ENCODE assay signal across 16 cellular contexts in genomic region chr10:88165849-88166271, GRCh38.
A peak's percentile ranks its signal among the peaks of the same experiment; 100 is the strongest.
DNase-seq lines count a peak whose midpoint lies in the region; FAIRE-seq and TF ChIP-seq lines count a peak whose summit lies in the region.
"Had no signal": no experiment of that assay in that cellular context is flagged by ENCODE, and none has a peak within 500 bp of the region (broad histone marks: within the 10 kb centered on the region; RNA-seq: fewer than 3 reads in every experiment).

No MANE protein-coding gene starts in this region.

- H3K79me2 ChIP-seq in mammary epithelial cell (ENCODE audit: insufficient read depth, low read length) = no peaks in the 10 kb centered on the region

- TF ChIP-seq CTCF in mammary epithelial cell (conservative IDR thresholded peaks at IDR 0.05 in 1 of 2, IDR thresholded peaks at IDR 0.05 in 1 of 2; ENCODE audit: extremely low read depth in 1 of 2, insufficient read depth in 1 of 2, low read depth in 1 of 2, low read length in 2 of 2) (no peak), MCF 10A (IDR thresholded peaks at IDR 0.05; ENCODE audit: unreplicated experiment) (no peak), astrocyte of the cerebellum (IDR thresholded peaks at IDR 0.05; ENCODE audit: low read depth, low read length, missing control alignments) (no peak), tibial artery (IDR thresholded peaks at IDR 0.05) (no peak)

- no peaks in the 10 kb centered on the region for H3K4me1 Mint-ChIP-seq in MCF 10A (ENCODE audit: insufficient read depth, unreplicated experiment)

- intact Hi-C loops in mammary epithelial cell (cut with micrococcal nuclease) = no loop called here
- intact Hi-C loops in MCF 10A (cut with micrococcal nuclease) = no loop called here
- intact Hi-C loops in tibial artery (cut with DNase I; ENCODE audit: low total_unique reads) = no loop called here

- no peak overlapping the region for H3K27ac ChIP-seq in mammary epithelial cell (ENCODE audit: insufficient read depth, low read depth, low read length)
- peak overlapping the region; percentile 18 for H3K27ac ChIP-seq in thymus (ENCODE audit: low read depth)
- H3K27ac ChIP-seq in tibial artery = peak overlapping the region in 1 of 2 donors; percentile 57

- H3K36me3 Mint-ChIP-seq in MCF 10A (ENCODE audit: insufficient read depth, unreplicated experiment) = no peaks in the 10 kb centered on the region
- H3K36me3 Mint-ChIP-seq: stimulated activated memory B cell treated with anti-CD40 and anti-IgM and Interleukin-4, amounts not matched to agents 10 μg/mL and 1 μg/mL and 100 μg/mL, for 72 hours had no signal

- FAIRE-seq in frontal cortex (lab: Jason Lieb, UNC) = no peak
- FAIRE-seq: HepG2 had no signal

- BruUV-seq in mammary epithelial cell (replicated peaks; lab: Mats Ljungman, UMichigan) (no TSS peak), MCF 10A (replicated peaks; lab: Mats Ljungman, UMichigan) (no TSS peak)

- WGBS in mammary epithelial cell (ENCODE audit: low coverage, missing lambda C conversion rate) = 7% methylated on average over 7 of the region's 7 CpGs
- 95% methylated on average over 7 of the region's 7 CpGs for WGBS in thymus

- in situ Hi-C loops in mammary epithelial cell (cut with MboI; ENCODE audit: low sequenced_read_pairs in 2 of 2) (no loop called here), astrocyte of the cerebellum (cut with HindIII; ENCODE audit: low sequenced_read_pairs) (no loop called here)

- POLR2A ChIA-PET in MCF 10A (lab: Yijun Ruan, JAX) = no interaction called here

- no peak overlapping the region for H3K4me3 Mint-ChIP-seq in MCF 10A (ENCODE audit: unreplicated experiment)
- H3K4me3 Mint-ChIP-seq: central memory CD8-positive, alpha-beta T cell; naive thymus-derived CD4-positive, alpha-beta T cell; stimulated activated memory B cell treated with anti-CD40 and anti-IgM and Interleukin-4, amounts not matched to agents 10 μg/mL and 1 μg/mL and 100 μg/mL, for 72 hours had no signal

- peaks cover 15% of the 10 kb centered on the region for H3K4me1 ChIP-seq in mammary epithelial cell (ENCODE audit: insufficient read depth, low read length)
- no peaks in the 10 kb centered on the region for H3K4me1 ChIP-seq in thymus (ENCODE audit: control insufficient read depth, insufficient read depth, low read length)
- H3K4me1 ChIP-seq in tibial artery = peaks cover 0 to 24% (median 7%) of the 10 kb centered on the region in 4 donors

- no peak overlapping the region for H3K9ac ChIP-seq in mammary epithelial cell (ENCODE audit: insufficient read depth, low read length)

- H3K27me3 ChIP-seq in mammary epithelial cell (ENCODE audit: insufficient read depth, low read length) (no peaks in the 10 kb centered on the region), thymus (ENCODE audit: control insufficient read depth, insufficient read depth) (no peaks in the 10 kb centered on the region), tibial artery (no peaks in the 10 kb centered on the region)

- H3K27me3 Mint-ChIP-seq in MCF 10A (ENCODE audit: insufficient read depth, unreplicated experiment) = no peaks in the 10 kb centered on the region
- H3K27me3 Mint-ChIP-seq: central memory CD8-positive, alpha-beta T cell; naive thymus-derived CD4-positive, alpha-beta T cell; stimulated activated memory B cell treated with anti-CD40 and anti-IgM and Interleukin-4, amounts not matched to agents 10 μg/mL and 1 μg/mL and 100 μg/mL, for 72 hours had no signal

- H2AFZ ChIP-seq in mammary epithelial cell (ENCODE audit: low read depth, low read length) = peak overlapping the region; percentile 59

- H4K20me1 ChIP-seq in mammary epithelial cell (ENCODE audit: insufficient read depth, low read length) = no peaks in the 10 kb centered on the region

- CTCF ChIA-PET in mammary epithelial cell (lab: Charles Lee; ENCODE audit: low non-redundant PET) = no interaction called here
- CTCF ChIA-PET in MCF 10A (lab: Yijun Ruan, JAX) = no interaction called here

- DNase-seq in mammary epithelial cell (no peak), MCF 10A (ENCODE audit: unreplicated experiment) (no peak), astrocyte of the cerebellum (ENCODE audit: low read depth) (peak; percentile 71), iris pigment epithelial cell (ENCODE audit: low read depth) (peak; percentile 62), tibial artery (no peak), frontal cortex (ENCODE audit: low spot score in 2 of 2) (no peak), SW 1271 (lab: John Stamatoyannopoulos, UW) (no peak)
- DNase-seq: 8988T; activated naive CD4-positive, alpha-beta T cell treated with Interleukin-2 at 50 U/mL for 16 hours; naive thymus-derived CD4-positive, alpha-beta T cell; NCI-H1048; NCI-H2171 treated with DMSO at 0.1 percent for 48 hours had no signal

- H3K36me3 ChIP-seq in mammary epithelial cell (ENCODE audit: insufficient read depth, low read length) (no peaks in the 10 kb centered on the region), thymus (ENCODE audit: control insufficient read depth, insufficient read depth) (no peaks in the 10 kb centered on the region), tibial artery (no peaks in the 10 kb centered on the region)

- peak overlapping the region; percentile 55 for H3K4me2 ChIP-seq in mammary epithelial cell (ENCODE audit: insufficient read depth, low read depth, low read length)

- H3K9me3 Mint-ChIP-seq in MCF 10A (ENCODE audit: unreplicated experiment) = peaks cover 8% of the 10 kb centered on the region

- no peak overlapping the region for H3K27ac Mint-ChIP-seq in MCF 10A (ENCODE audit: low read depth, unreplicated experiment)

- dilution Hi-C loops in mammary epithelial cell (cut with HindIII; ENCODE audit: low sequenced_read_pairs) = no loop called here

- H3K4me3 ChIP-seq in mammary epithelial cell (replicated peaks in 1 of 3; ENCODE audit: insufficient read depth in 1 of 3, low read depth in 2 of 3, low read length in 3 of 3) = no peak overlapping the region
- H3K4me3 ChIP-seq in astrocyte of the cerebellum (ENCODE audit: low read depth, low read length) = no peak overlapping the region
- H3K4me3 ChIP-seq in thymus (ENCODE audit: low read length) = no peak overlapping the region
- no peak overlapping the region for H3K4me3 ChIP-seq in tibial artery

- no peaks in the 10 kb centered on the region for H3K9me3 ChIP-seq in mammary epithelial cell (replicated peaks; ENCODE audit: insufficient read depth, low read length)
- no peaks in the 10 kb centered on the region for H3K9me3 ChIP-seq in thymus (ENCODE audit: control insufficient read depth)
- no peaks in the 10 kb centered on the region for H3K9me3 ChIP-seq in tibial artery

Comparison
In these comparisons a context has a peak if more than half of its experiments do, and no peak if none do; other contexts are left out.
1. DNase-seq: peak in astrocyte of the cerebellum (single experiment) and iris pigment epithelial cell (single experiment); none in mammary epithelial cell (single experiment), MCF 10A (single experiment), tibial artery (0 of 2), frontal cortex (0 of 2) and SW 1271 (0 of 2).